ENCODE assay signal across 11 cellular contexts in the genomic region with DNA sequence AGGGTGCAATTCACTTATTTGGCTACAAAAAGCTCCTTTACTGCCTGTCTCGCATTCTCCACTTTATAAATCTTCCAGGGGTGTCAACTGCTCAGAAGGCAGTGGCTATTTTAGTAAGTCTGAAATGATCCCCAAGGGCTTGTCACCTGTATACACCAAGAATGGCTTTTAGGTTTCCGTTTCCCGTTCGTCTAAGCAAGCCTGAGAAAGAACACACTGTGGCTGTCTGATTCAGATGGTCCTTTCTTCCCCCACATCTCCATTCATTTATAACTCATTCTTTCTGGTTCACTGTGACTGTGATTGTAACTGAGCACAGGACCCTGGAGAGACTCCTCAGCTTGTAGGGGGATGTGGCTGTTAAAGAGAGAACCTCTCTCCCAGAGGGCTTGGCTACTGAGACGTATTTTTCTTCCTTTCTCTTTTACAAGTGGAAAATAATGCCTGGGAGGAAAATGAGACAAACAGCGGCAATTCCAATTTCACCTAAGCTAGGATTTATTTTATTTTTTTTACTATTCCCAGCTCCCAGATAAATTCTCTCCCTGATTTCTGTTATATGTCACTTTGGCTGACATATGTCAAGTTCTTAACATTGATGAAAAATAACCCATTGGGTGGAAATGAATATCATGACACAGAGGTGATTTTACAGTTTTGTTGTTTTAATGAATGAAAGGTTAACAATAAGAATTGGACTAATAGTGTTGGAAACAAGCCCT.
A peak's percentile ranks its signal among the peaks of the same experiment; 100 is the strongest.
DNase-seq lines count a peak whose midpoint lies in the region; ATAC-seq and TF ChIP-seq lines count a peak whose summit lies in the region.
"Had no signal": no experiment of that assay in that cellular context is flagged by ENCODE, and none has a peak within 500 bp of the region (broad histone marks: within the 10 kb centered on the region; RNA-seq: fewer than 3 reads in every experiment).

No MANE protein-coding gene starts in this region.

- no peak overlapping the region for H3K4me3 ChIP-seq in CD8-positive, alpha-beta T cell (ENCODE audit: low read depth, low read length)
- H3K4me3 ChIP-seq in ascending aorta, result no peak overlapping the region
- H3K4me3 ChIP-seq in heart left ventricle, result no peak overlapping the region
- H3K4me3 ChIP-seq: PC-9, vagina had no signal

- peak overlapping the region; percentile 27 for H3K27ac Mint-ChIP-seq in CD8-positive, alpha-beta T cell
- peak overlapping the region; percentile 46 for H3K27ac Mint-ChIP-seq in activated naive CD8-positive, alpha-beta T cell treated with anti-CD3 and anti-CD28 coated beads, Interleukin-2, amount 50 U/mL, for 24 hours

- DNase-seq in CD8-positive, alpha-beta T cell, result no peak
- no peak for DNase-seq in activated naive CD8-positive, alpha-beta T cell treated with anti-CD3 and anti-CD28 coated beads, Interleukin-2, amount 50 U/mL, for 24 hours
- DNase-seq in ascending aorta (ENCODE audit: low spot score in 2 of 2), result no peak
- no peak for DNase-seq in amniotic stem cell (lab: John Stamatoyannopoulos, UW)
- DNase-seq in heart left ventricle, result no peak
- DNase-seq: PC-9 had no signal

- no peak for TF ChIP-seq CTCF in CD8-positive, alpha-beta T cell (IDR thresholded peaks at IDR 0.05)
- TF ChIP-seq CTCF in ascending aorta (IDR thresholded peaks at IDR 0.05) (no peak), heart left ventricle (IDR thresholded peaks at IDR 0.05) (no peak)

- H3K4me1 ChIP-seq in CD8-positive, alpha-beta T cell (ENCODE audit: insufficient read depth, low read length), result peaks cover 23% of the 10 kb centered on the region
- H3K4me1 ChIP-seq in ascending aorta (peaks cover 0 to 7% of the 10 kb centered on the region in 2 donors), heart left ventricle (peaks cover 0 to 25% (median 16%) of the 10 kb centered on the region in 12 donors)

- no peaks in the 10 kb centered on the region for H3K36me3 Mint-ChIP-seq in CD8-positive, alpha-beta T cell
- no peaks in the 10 kb centered on the region for H3K36me3 Mint-ChIP-seq in activated naive CD8-positive, alpha-beta T cell treated with anti-CD3 and anti-CD28 coated beads, Interleukin-2, amount 50 U/mL, for 24 hours (ENCODE audit: low read depth)

- H3K4me1 Mint-ChIP-seq in CD8-positive, alpha-beta T cell (ENCODE audit: low read depth), result peaks cover 33% of the 10 kb centered on the region
- H3K4me1 Mint-ChIP-seq in activated naive CD8-positive, alpha-beta T cell treated with anti-CD3 and anti-CD28 coated beads, Interleukin-2, amount 50 U/mL, for 24 hours, result peaks cover 56% of the 10 kb centered on the region

- POLR2A ChIA-PET in CD8-positive, alpha-beta T cell (lab: Charles Lee), result interaction anchor here (0.5 to 0.6 kb wide), 2 partner anchors 14 to 327 kb away, joined by 3 read pairs; no protein-coding TSS in a partner anchor

- CTCF ChIA-PET in CD8-positive, alpha-beta T cell (lab: Charles Lee), result interaction anchor here (0.8 to 1.4 kb wide), 6 partner anchors 9 to 192 kb away, joined by 3 to 7 read pairs (median 3); partner anchors contain the start of gene CDNF

- 69 to 83% (median 75%) methylated on average over 6 of the region's 6 CpGs for WGBS in heart left ventricle, 4 donors

- no peak for TF ChIP-seq POLR2A in heart left ventricle (IDR thresholded peaks at IDR 0.05)

- no peak overlapping the region for H3K4me3 Mint-ChIP-seq in CD8-positive, alpha-beta T cell
- no peak overlapping the region for H3K4me3 Mint-ChIP-seq in activated naive CD8-positive, alpha-beta T cell treated with anti-CD3 and anti-CD28 coated beads, Interleukin-2, amount 50 U/mL, for 24 hours

- no peak overlapping the region for H3K27ac ChIP-seq in CD8-positive, alpha-beta T cell (ENCODE audit: low read depth, low read length)
- H3K27ac ChIP-seq in ascending aorta, result no peak overlapping the region
- no peak overlapping the region for H3K27ac ChIP-seq in heart left ventricle
- H3K27ac ChIP-seq: parathyroid adenoma, PC-9, vagina had no signal

- no peaks in the 10 kb centered on the region for H3K36me3 ChIP-seq in CD8-positive, alpha-beta T cell (ENCODE audit: insufficient read depth, low read length)
- no peaks in the 10 kb centered on the region for H3K36me3 ChIP-seq in ascending aorta
- no peaks in the 10 kb centered on the region for H3K36me3 ChIP-seq in heart left ventricle
- H3K36me3 ChIP-seq: vagina had no signal

- no peaks in the 10 kb centered on the region for H3K27me3 Mint-ChIP-seq in CD8-positive, alpha-beta T cell (ENCODE audit: low read depth)
- H3K27me3 Mint-ChIP-seq in activated naive CD8-positive, alpha-beta T cell treated with anti-CD3 and anti-CD28 coated beads, Interleukin-2, amount 50 U/mL, for 24 hours, result no peaks in the 10 kb centered on the region

- no peak for ATAC-seq in CD8-positive, alpha-beta T cell
- ATAC-seq in GM18907 (IDR thresholded peaks at IDR 0.05; ENCODE audit: unreplicated experiment) (peak; percentile 33), HG02885 (IDR thresholded peaks at IDR 0.05; ENCODE audit: poor library complexity, unreplicated experiment) (peak; percentile 36), heart left ventricle (no peak), GM19455 (IDR thresholded peaks at IDR 0.05; ENCODE audit: unreplicated experiment) (no peak)
- ATAC-seq in activated naive CD8-positive, alpha-beta T cell treated with anti-CD3 and anti-CD28 coated beads, Interleukin-2, amount 50 U/mL, for 24 hours, result peak; percentile 60

- intact Hi-C loops in CD8-positive, alpha-beta T cell (cut with DNase I, micrococcal nuclease), result loop anchor here (5.0 kb wide), 2 partner anchors 83 to 858 kb away; no protein-coding TSS in a partner anchor
- intact Hi-C loops in ascending aorta (cut with DNase I), result no loop called here
- intact Hi-C loops in heart left ventricle (cut with DNase I), result loop anchor here in 1 of 10 donors (10.0 kb wide), 1 partner anchor 89 kb away; no protein-coding TSS in a partner anchor

- H3K27me3 ChIP-seq in CD8-positive, alpha-beta T cell (ENCODE audit: insufficient read depth, low read length), result no peaks in the 10 kb centered on the region
- no peaks in the 10 kb centered on the region for H3K27me3 ChIP-seq in ascending aorta
- no peaks in the 10 kb centered on the region for H3K27me3 ChIP-seq in heart left ventricle
- H3K27me3 ChIP-seq: vagina had no signal

- no peaks in the 10 kb centered on the region for H3K9me3 ChIP-seq in CD8-positive, alpha-beta T cell (ENCODE audit: low read length)
- H3K9me3 ChIP-seq in ascending aorta (no peaks in the 10 kb centered on the region), heart left ventricle (peaks cover 0 to 7% (median 0%) of the 10 kb centered on the region in 12 donors)
- H3K9me3 ChIP-seq: vagina had no signal

- no peaks in the 10 kb centered on the region for H3K9me3 Mint-ChIP-seq in CD8-positive, alpha-beta T cell
- H3K9me3 Mint-ChIP-seq in activated naive CD8-positive, alpha-beta T cell treated with anti-CD3 and anti-CD28 coated beads, Interleukin-2, amount 50 U/mL, for 24 hours, result peaks cover 7% of the 10 kb centered on the region

Comparison
In these comparisons a context has a peak if more than half of its experiments do, and no peak if none do; other contexts are left out.
1. ATAC-seq: peak in GM18907 (single experiment), HG02885 (single experiment) and activated naive CD8-positive, alpha-beta T cell treated with anti-CD3 and anti-CD28 coated beads, Interleukin-2, amount 50 U/mL, for 24 hours (single experiment); none in CD8-positive, alpha-beta T cell (single experiment), heart left ventricle (0 of 4) and GM19455 (single experiment).